In genomic region chr9:89822996-89823395, GRCh38 we compare ENCODE assay signal across 33 cellular contexts.
"Had no signal": no experiment of that assay in that cellular context is flagged by ENCODE, and none has a peak within 500 bp of the region (broad histone marks: within the 10 kb centered on the region; RNA-seq: fewer than 3 reads in every experiment).

No MANE protein-coding gene starts in this region.

- H3K36me3 ChIP-seq: adrenal gland, brain microvascular endothelial cell, breast epithelium had no signal

- H3K9me3 ChIP-seq: adrenal gland, body of pancreas, breast epithelium had no signal

- DNase-seq: activated B cell treated with CpG ODN at 0.5 μM for 24 hours; activated CD4-positive, alpha-beta memory T cell treated with anti-CD3 and anti-CD28 coated beads for 36 hours; activated CD4-positive, alpha-beta T cell treated with anti-CD3 and anti-CD28 coated beads for 4 hours; activated CD4-positive, alpha-beta T cell treated with anti-CD3 and anti-CD28 coated beads, Interleukin-2, amount 10 ng/mL, durations not matched to agents 24 days and 14 days; activated CD4-positive, alpha-beta T cell treated with anti-CD3 and anti-CD28 coated beads, Interleukin-2, amount 50 U/mL, for 1 hour; activated CD4-positive, alpha-beta T cell treated with anti-CD3 and anti-CD28 coated beads, Interleukin-2, amount 50 U/mL, for 4 hours; activated CD4-positive, CD25-positive, alpha-beta regulatory T cell treated with anti-CD3 and anti-CD28 coated beads, Interleukin-2, amount 50 U/mL, for 72 hours; activated CD8-positive, alpha-beta memory T cell treated with anti-CD3 and anti-CD28 coated beads, Interleukin-2, amount 50 U/mL, for 4 hours; activated CD8-positive, alpha-beta T cell treated with anti-CD3 and anti-CD28 coated beads for 36 hours; activated gamma-delta T cell; activated naive CD4-positive, alpha-beta T cell treated with anti-CD3 and anti-CD28 coated beads, Interleukin-2, amount 50 U/mL, for 16 hours; activated naive CD4-positive, alpha-beta T cell treated with Interleukin-2 at 50 U/mL for 16 hours; activated naive CD8-positive, alpha-beta T cell treated with anti-CD3 and anti-CD28 coated beads for 36 hours; activated T-cell treated with anti-CD3 and anti-CD28 coated beads for 4 hours; activated T-cell treated with anti-CD3 and anti-CD28 coated beads, Interleukin-2, amount 50 U/mL, for 1 hour; activated T-cell treated with anti-CD3 and anti-CD28 coated beads, Interleukin-2, amount 50 U/mL, for 4 hours; activated T-cell treated with anti-CD3 and anti-CD28 coated beads, Interleukin-2, amount 50 U/mL, for 72 hours; amniotic stem cell; aorta; body of pancreas; brain microvascular endothelial cell; SW 1271; T-helper 1 cell; T-helper 2 cell; T-helper 9 cell had no signal

- H3K27me3 ChIP-seq: adrenal gland, body of pancreas, brain microvascular endothelial cell, breast epithelium had no signal

- H3K4me1 ChIP-seq: breast epithelium had no signal

- ATAC-seq: activated CD8-positive, alpha-beta T cell treated with anti-CD3 and anti-CD28 coated beads for 36 hours; activated naive CD4-positive, alpha-beta T cell treated with anti-CD3 and anti-CD28 coated beads, Interleukin-2, amount 50 U/mL, for 72 hours; activated T-cell treated with anti-CD3 and anti-CD28 coated beads, Interleukin-2, amount 50 U/mL, for 4 hours; activated T-cell treated with anti-CD3 and anti-CD28 coated beads, Interleukin-2, amount 50 U/mL, for 72 hours; activated T-helper 17 cell treated with anti-CD3 and anti-CD28 coated beads, Interleukin-2, amount 50 U/mL, for 72 hours; body of pancreas had no signal

- H3K9me3 Mint-ChIP-seq: activated CD4-positive, alpha-beta memory T cell treated with anti-CD3 and anti-CD28 coated beads for 36 hours; activated CD8-positive, alpha-beta T cell treated with anti-CD3 and anti-CD28 coated beads for 36 hours; activated naive CD4-positive, alpha-beta T cell treated with anti-CD3 and anti-CD28 coated beads, Interleukin-2, amount 50 U/mL, for 72 hours; activated naive CD8-positive, alpha-beta T cell treated with anti-CD3 and anti-CD28 coated beads for 36 hours; activated T-cell treated with anti-CD3 and anti-CD28 coated beads, Interleukin-2, amount 50 U/mL, for 4 hours; activated T-cell treated with anti-CD3 and anti-CD28 coated beads, Interleukin-2, amount 50 U/mL, for 72 hours; activated T-helper 1 cell treated with anti-CD3 and anti-CD28 coated beads, Interleukin-12 subunit alpha, Interleukin-12 subunit beta, Interleukin-2, Interleukin-4 antibody, amounts not matched to agents 30 ng/mL and 10 ng/mL and 1 ng/mL, durations not matched to agents 14 hours and 24 hours and 36 hours; activated T-helper 17 cell treated with anti-CD3 and anti-CD28 coated beads, Interleukin-2, amount 50 U/mL, for 72 hours; T-helper 2 cell treated with Interferon-gamma antibody and Interleukin-4, amounts not matched to agents 5 μg/mL and 100 μg/mL, for 36 hours had no signal

- H3K4me3 ChIP-seq: adrenal gland, body of pancreas, breast epithelium had no signal

- H3K36me3 Mint-ChIP-seq: activated CD4-positive, alpha-beta memory T cell treated with anti-CD3 and anti-CD28 coated beads for 36 hours; activated naive CD4-positive, alpha-beta T cell treated with anti-CD3 and anti-CD28 coated beads, Interleukin-2, amount 50 U/mL, for 72 hours; activated naive CD8-positive, alpha-beta T cell treated with anti-CD3 and anti-CD28 coated beads for 36 hours had no signal

- H3K27me3 Mint-ChIP-seq: activated B cell treated with CpG ODN at 0.5 μM for 24 hours; activated CD4-positive, alpha-beta memory T cell treated with anti-CD3 and anti-CD28 coated beads for 36 hours; activated naive CD8-positive, alpha-beta T cell treated with anti-CD3 and anti-CD28 coated beads for 36 hours; activated T-helper 17 cell treated with anti-CD3 and anti-CD28 coated beads, Interleukin-2, amount 50 U/mL, for 72 hours had no signal

- H3K27ac ChIP-seq: adrenal gland, body of pancreas, brain microvascular endothelial cell, breast epithelium, VCaP had no signal

- H3K27ac Mint-ChIP-seq: activated B cell treated with CpG ODN at 0.5 μM for 24 hours; activated CD4-positive, alpha-beta memory T cell treated with anti-CD3 and anti-CD28 coated beads for 36 hours; activated CD4-positive, alpha-beta T cell treated with anti-CD3 and anti-CD28 coated beads, Interleukin-2, amount 10 ng/mL, durations not matched to agents 24 days and 14 days; activated CD8-positive, alpha-beta T cell treated with anti-CD3 and anti-CD28 coated beads for 36 hours; activated naive CD8-positive, alpha-beta T cell treated with anti-CD3 and anti-CD28 coated beads for 36 hours; activated T-cell treated with anti-CD3 and anti-CD28 coated beads, Interleukin-2, amount 50 U/mL, for 72 hours; activated T-helper 1 cell treated with anti-CD3 and anti-CD28 coated beads, Interleukin-12 subunit alpha, Interleukin-12 subunit beta, Interleukin-2, Interleukin-4 antibody, amounts not matched to agents 30 ng/mL and 10 ng/mL and 1 ng/mL, durations not matched to agents 14 hours and 24 hours and 36 hours; activated T-helper 17 cell treated with anti-CD3 and anti-CD28 coated beads, Interleukin-2, amount 50 U/mL, for 72 hours; T-helper 1 cell treated with Interleukin-12 subunit alpha and Interleukin-12 subunit beta and Interleukin-4 antibody, amounts not matched to agents 30 μg/mL and 1 μg/mL, for 36 hours; T-helper 2 cell treated with Interferon-gamma antibody and Interleukin-4, amounts not matched to agents 5 μg/mL and 100 μg/mL, for 36 hours had no signal

- H3K4me3 Mint-ChIP-seq: activated B cell treated with CpG ODN at 0.5 μM for 24 hours; activated CD4-positive, alpha-beta memory T cell treated with anti-CD3 and anti-CD28 coated beads for 36 hours; activated CD4-positive, alpha-beta T cell treated with anti-CD3 and anti-CD28 coated beads, Interleukin-2, amount 10 ng/mL, durations not matched to agents 24 days and 14 days; activated CD8-positive, alpha-beta T cell treated with anti-CD3 and anti-CD28 coated beads for 36 hours; activated naive CD8-positive, alpha-beta T cell treated with anti-CD3 and anti-CD28 coated beads for 36 hours; activated T-cell treated with anti-CD3 and anti-CD28 coated beads, Interleukin-2, amount 50 U/mL, for 4 hours; activated T-cell treated with anti-CD3 and anti-CD28 coated beads, Interleukin-2, amount 50 U/mL, for 72 hours; activated T-helper 1 cell treated with anti-CD3 and anti-CD28 coated beads, Interleukin-12 subunit alpha, Interleukin-12 subunit beta, Interleukin-2, Interleukin-4 antibody, amounts not matched to agents 30 ng/mL and 10 ng/mL and 1 ng/mL, durations not matched to agents 14 hours and 24 hours and 36 hours; activated T-helper 17 cell treated with anti-CD3 and anti-CD28 coated beads, Interleukin-2, amount 50 U/mL, for 72 hours; T-helper 1 cell treated with Interleukin-12 subunit alpha and Interleukin-12 subunit beta and Interleukin-4 antibody, amounts not matched to agents 30 μg/mL and 1 μg/mL, for 36 hours; T-helper 2 cell treated with Interferon-gamma antibody and Interleukin-4, amounts not matched to agents 5 μg/mL and 100 μg/mL, for 36 hours had no signal
